In genomic region chr3:2130726-2131125, GRCh38 we compare ENCODE assay signal across 4 cellular contexts. TPM values are rescaled to one million over a fixed set of nuclear protein-coding genes. Genes with fewer than 3 reads are reported as not detected.
"Had no signal": no experiment of that assay in that cellular context is flagged by ENCODE, and none has a peak within 500 bp of the region (broad histone marks: within the 10 kb centered on the region; RNA-seq: fewer than 3 reads in every experiment).

No MANE protein-coding gene starts in this region.

- ATAC-seq: GM12878 had no signal

- H3K4me3 ChIP-seq: GM12878 had no signal

- DNase-seq: GDM1, GF-D8 had no signal

RNA-seq across cellular contexts. Expression of gene CNTN4, which starts 32.1 kb away (rescaled TPM):
- total RNA-seq: G401 had no signal
